ENCODE assay signal across 26 cellular contexts in genomic region chr19:1483979-1484428, GRCh38. TPM values are rescaled to one million over a fixed set of nuclear protein-coding genes. Genes with fewer than 3 reads are reported as not detected.
A peak's percentile ranks its signal among the peaks of the same experiment; 100 is the strongest.
DNase-seq lines count a peak whose midpoint lies in the region; ATAC-seq and TF ChIP-seq lines count a peak whose summit lies in the region.
"Had no signal": no experiment of that assay in that cellular context is flagged by ENCODE, and none has a peak within 500 bp of the region (broad histone marks: within the 10 kb centered on the region; RNA-seq: fewer than 3 reads in every experiment).

No MANE protein-coding gene starts in this region.

- no peaks in the 10 kb centered on the region for H3K23me2 ChIP-seq in H9 (ENCODE audit: insufficient read length, low read depth, low read length, poor library complexity, severe bottlenecking)

- no peak overlapping the region for H3K4me3 Mint-ChIP-seq in H9
- H3K4me3 Mint-ChIP-seq: CD14-positive monocyte; CD4-positive, alpha-beta memory T cell; CD8-positive, alpha-beta memory T cell had no signal

- H3K27me3 ChIP-seq in right atrium auricular region (no peaks in the 10 kb centered on the region), H9 (ENCODE audit: insufficient read depth, low read length) (no peaks in the 10 kb centered on the region), mesenchymal stem cell (ENCODE audit: control insufficient read depth in 1 of 2, insufficient read depth in 1 of 2, low read length in 2 of 2) (no peaks in the 10 kb centered on the region), sigmoid colon (no peaks in the 10 kb centered on the region), smooth muscle cell (ENCODE audit: low read depth) (no peaks in the 10 kb centered on the region)
- H3K27me3 ChIP-seq: BE2C, BLaER1 had no signal

- H3K4me1 Mint-ChIP-seq in H9 = no peaks in the 10 kb centered on the region; a peak in 1 of 4 replicates

- no peaks in the 10 kb centered on the region for H3K4me1 ChIP-seq in right atrium auricular region
- H3K4me1 ChIP-seq in H9 (ENCODE audit: insufficient read depth, low read length) = no peaks in the 10 kb centered on the region
- H3K4me1 ChIP-seq in mesenchymal stem cell (ENCODE audit: control insufficient read depth, insufficient read depth, low read depth, low read length) = peaks cover 2% of the 10 kb centered on the region
- peaks cover 0 to 7% (median 3%) of the 10 kb centered on the region in 4 donors for H3K4me1 ChIP-seq in sigmoid colon
- H3K4me1 ChIP-seq in smooth muscle cell (ENCODE audit: low read depth) = no peaks in the 10 kb centered on the region
- H3K4me1 ChIP-seq: BE2C had no signal

- no peaks in the 10 kb centered on the region for H3F3A ChIP-seq in smooth muscle cell (ENCODE audit: low read depth)

- no peaks in the 10 kb centered on the region; the same call in 1 of the 2 replicates for H3K27me3 Mint-ChIP-seq in H9 (ENCODE audit: low read depth)
- H3K27me3 Mint-ChIP-seq: CD4-positive, alpha-beta memory T cell had no signal

- H3K36me3 ChIP-seq in right atrium auricular region = no peaks in the 10 kb centered on the region
- peaks cover 0 to 26% of the 10 kb centered on the region in 2 experiments for H3K36me3 ChIP-seq in mesenchymal stem cell (ENCODE audit: control insufficient read depth in 1 of 2, insufficient read depth in 2 of 2, low read depth in 1 of 2, low read length in 2 of 2)
- no peaks in the 10 kb centered on the region for H3K36me3 ChIP-seq in sigmoid colon
- no peaks in the 10 kb centered on the region for H3K36me3 ChIP-seq in smooth muscle cell (ENCODE audit: low read depth)
- H3K36me3 ChIP-seq: BE2C had no signal

- H3K23ac ChIP-seq in H9 (ENCODE audit: insufficient read length, low read depth, low read length) = no peak overlapping the region
- H3K23ac ChIP-seq in mesenchymal stem cell (ENCODE audit: low read length in 2 of 2) = no peak overlapping the region

- no CpG with 5 or more reads among the region's 23 CpGs for WGBS in H9 (ENCODE audit: extremely low coverage, insufficient read length, low lambda C conversion rate)
- WGBS in mesenchymal stem cell = 91% methylated on average over 22 of the region's 23 CpGs
- WGBS in sigmoid colon, 2 donors = 94 to 96% methylated on average over 23 of the region's 23 CpGs
- 98% methylated on average over 17 of the region's 23 CpGs for WGBS in smooth muscle cell (ENCODE audit: low lambda C conversion rate)

- intact Hi-C loops in left cardiac atrium (cut with DNase I) = no loop called here
- intact Hi-C loops in sigmoid colon (cut with DNase I) = no loop called here

- H2BK120ac ChIP-seq in H9 (ENCODE audit: low read depth, low read length, poor library complexity, severe bottlenecking) (no peak overlapping the region), mesenchymal stem cell (ENCODE audit: low read depth, low read length) (no peak overlapping the region)

- H3K56ac ChIP-seq in H9 (ENCODE audit: insufficient read length, low read depth, low read length) = no peak overlapping the region

- H3K4me2 ChIP-seq in H9 (ENCODE audit: insufficient read depth, insufficient read length, low read length) (no peak overlapping the region), mesenchymal stem cell (ENCODE audit: low read length, poor library complexity, severe bottlenecking) (no peak overlapping the region), smooth muscle cell (no peak overlapping the region)
- H3K4me2 ChIP-seq: BLaER1 had no signal

- H3K18ac ChIP-seq in H9 (ENCODE audit: insufficient read length, low read depth, low read length) (no peak overlapping the region), mesenchymal stem cell (ENCODE audit: low read depth in 1 of 2, low read length in 2 of 2) (no peak overlapping the region)

- H4K20me1 ChIP-seq in H9 (ENCODE audit: control insufficient read depth, insufficient read depth, insufficient read length) = no peaks in the 10 kb centered on the region
- H4K20me1 ChIP-seq in smooth muscle cell (ENCODE audit: low read depth) = no peaks in the 10 kb centered on the region
- H4K20me1 ChIP-seq: BLaER1 had no signal

- no peak overlapping the region for H2BK15ac ChIP-seq in H9 (ENCODE audit: low read depth, low read length)
- H2BK15ac ChIP-seq in mesenchymal stem cell (ENCODE audit: low read depth, poor library complexity, severe bottlenecking) = no peak overlapping the region

- no peak overlapping the region for H4K8ac ChIP-seq in H9 (replicated peaks; ENCODE audit: insufficient read length, low read depth, low read length)
- peak overlapping the region; percentile 4 for H4K8ac ChIP-seq in mesenchymal stem cell (ENCODE audit: low read length)

- H3K9me3 Mint-ChIP-seq in H9 = no peaks in the 10 kb centered on the region
- H3K9me3 Mint-ChIP-seq: CD4-positive, alpha-beta memory T cell; CD4-positive, CD25-positive, alpha-beta regulatory T cell; CD8-positive, alpha-beta memory T cell had no signal

- H3K27ac Mint-ChIP-seq in H9 = no peak overlapping the region
- H3K27ac Mint-ChIP-seq: CD14-positive monocyte; CD4-positive, alpha-beta memory T cell; CD4-positive, CD25-positive, alpha-beta regulatory T cell; CD8-positive, alpha-beta memory T cell had no signal

- no peak for TF ChIP-seq POLR2A in sigmoid colon (IDR thresholded peaks at IDR 0.05)

- DNase-seq in left cardiac atrium (peak; percentile 15), right atrium auricular region (ENCODE audit: low spot score) (no peak), H9 (peak; percentile 30), mesenchymal stem cell (no peak), sigmoid colon (peak; percentile 63), smooth muscle cell (lab: John Stamatoyannopoulos, UW; ENCODE audit: unreplicated experiment) (no peak), foreskin melanocyte (no peak)
- no peak for DNase-seq in stimulated activated CD4-positive, alpha-beta T cell treated with anti-CD3 and anti-CD28 coated beads, Interleukin-4, amount 100 ng/mL, for 4 hours
- DNase-seq: 8988T; ACHN; BE2C; C1 segment of cervical spinal cord; CD4-positive, CD25-positive, alpha-beta regulatory T cell; CD8-positive, alpha-beta memory T cell; COR-L47; DMS 273 treated with DMSO at 0.1 percent for 48 hours; DMS153; DMS53; DMS79; DND-41; EL; GDM1 had no signal

- no peak overlapping the region for H4K91ac ChIP-seq in H9 (ENCODE audit: insufficient read length, low read depth, low read length)
- H4K91ac ChIP-seq in mesenchymal stem cell (ENCODE audit: low read length) = no peak overlapping the region

- peaks cover 0 to 2% (median 0%) of the 10 kb centered on the region in 3 experiments; a peak in 2 of 7 replicates for H3K36me3 Mint-ChIP-seq in H9 (ENCODE audit: insufficient read depth in 1 of 3, low read depth in 3 of 3)
- H3K36me3 Mint-ChIP-seq: CD14-positive monocyte; CD4-positive, CD25-positive, alpha-beta regulatory T cell had no signal

- no peak for ATAC-seq in left cardiac atrium
- ATAC-seq: GM12878 had no signal

- TF ChIP-seq EP300 in sigmoid colon (IDR thresholded peaks at IDR 0.05) = no peak

- H2BK12ac ChIP-seq in H9 (ENCODE audit: insufficient read length, low read depth, low read length) (no peak overlapping the region), mesenchymal stem cell (ENCODE audit: low read length in 2 of 2) (no peak overlapping the region)

- TF ChIP-seq CTCF in right atrium auricular region (IDR thresholded peaks at IDR 0.05) = no peak
- no peak for TF ChIP-seq CTCF in H9 (conservative IDR thresholded peaks at IDR 0.05)
- TF ChIP-seq CTCF in sigmoid colon (IDR thresholded peaks at IDR 0.05) = no peak
- no peak for TF ChIP-seq CTCF in smooth muscle cell (IDR thresholded peaks at IDR 0.05; ENCODE audit: borderline replicate concordance, insufficient read depth, poor library complexity, severe bottlenecking)

- H3K9ac ChIP-seq in H9 (ENCODE audit: extremely low read depth, insufficient read length, low read length) (no peak overlapping the region), mesenchymal stem cell (ENCODE audit: low read length) (no peak overlapping the region), smooth muscle cell (ENCODE audit: low read depth) (no peak overlapping the region)
- H3K9ac ChIP-seq: BLaER1 had no signal

- H3K14ac ChIP-seq in H9 (ENCODE audit: insufficient read depth, low read length) (no peak overlapping the region), mesenchymal stem cell (ENCODE audit: low read length in 2 of 2) (no peak overlapping the region)

- no peaks in the 10 kb centered on the region for H3K79me2 ChIP-seq in H9 (ENCODE audit: insufficient read depth, low read length)
- H3K79me2 ChIP-seq in smooth muscle cell (ENCODE audit: low read depth) = no peaks in the 10 kb centered on the region

- H3K9me3 ChIP-seq in right atrium auricular region = no peaks in the 10 kb centered on the region
- no peaks in the 10 kb centered on the region for H3K9me3 ChIP-seq in H9 (ENCODE audit: control insufficient read depth, low read depth, low read length)
- H3K9me3 ChIP-seq in mesenchymal stem cell (ENCODE audit: control insufficient read depth, low read length) = no peaks in the 10 kb centered on the region
- no peaks in the 10 kb centered on the region for H3K9me3 ChIP-seq in sigmoid colon
- H3K9me3 ChIP-seq in smooth muscle cell (replicated peaks; ENCODE audit: low read depth) = no peaks in the 10 kb centered on the region
- H3K9me3 ChIP-seq: BE2C, BLaER1 had no signal

- H2BK5ac ChIP-seq in H9 (ENCODE audit: insufficient read length, low read length) = no peak overlapping the region
- H2BK5ac ChIP-seq in mesenchymal stem cell (ENCODE audit: low read depth, low read length, poor library complexity, severe bottlenecking) = no peak overlapping the region

- no peak overlapping the region for H2BK20ac ChIP-seq in H9 (ENCODE audit: low read depth, low read length, poor library complexity, severe bottlenecking)

- no peak overlapping the region for H2AFZ ChIP-seq in H9 (ENCODE audit: low read length)
- no peak overlapping the region for H2AFZ ChIP-seq in mesenchymal stem cell (ENCODE audit: low read depth, low read length)
- no peak overlapping the region for H2AFZ ChIP-seq in smooth muscle cell (ENCODE audit: low read depth)

- H3K27ac ChIP-seq in right atrium auricular region (no peak overlapping the region), H9 (ENCODE audit: insufficient read length, low read depth, low read length) (no peak overlapping the region), mesenchymal stem cell (ENCODE audit: low read length, poor library complexity, severe bottlenecking) (no peak overlapping the region), sigmoid colon (no peak overlapping the region), smooth muscle cell (ENCODE audit: low read depth) (no peak overlapping the region)
- H3K27ac ChIP-seq: BLaER1 had no signal

- H3K4ac ChIP-seq in H9 (ENCODE audit: low read depth, low read length) (no peak overlapping the region), mesenchymal stem cell (ENCODE audit: low read depth in 1 of 2, low read length in 2 of 2) (no peak overlapping the region)

- H4K5ac ChIP-seq in H9 (ENCODE audit: insufficient read length, low read depth, low read length) = no peak overlapping the region

- no peak overlapping the region for H3K4me3 ChIP-seq in right atrium auricular region
- no peak overlapping the region for H3K4me3 ChIP-seq in mesenchymal stem cell (ENCODE audit: insufficient read depth in 1 of 2, low read depth in 1 of 2, low read length in 2 of 2)
- no peak overlapping the region for H3K4me3 ChIP-seq in sigmoid colon
- no peak overlapping the region for H3K4me3 ChIP-seq in smooth muscle cell
- H3K4me3 ChIP-seq: BLaER1, GM12878 had no signal

- H3K79me1 ChIP-seq in H9 (ENCODE audit: insufficient read depth, low read depth, low read length, poor library complexity, severe bottlenecking) (no peaks in the 10 kb centered on the region), mesenchymal stem cell (replicated peaks; ENCODE audit: low read length, poor library complexity, severe bottlenecking) (no peaks in the 10 kb centered on the region)

- H2AK5ac ChIP-seq in H9 (ENCODE audit: insufficient read length, low read length) = no peak overlapping the region
- H2AK5ac ChIP-seq in mesenchymal stem cell (ENCODE audit: low read length, severe bottlenecking) = no peak overlapping the region

- H3T11ph ChIP-seq in H9 (ENCODE audit: low read length) = no peak overlapping the region

RNA-seq across cellular contexts. Expression of gene C19orf25, which starts 5.0 kb away (rescaled TPM):
- total RNA-seq in left cardiac atrium (10 to 100 TPM; 16.1 to 18.9 TPM), right atrium auricular region (10 to 100 TPM; 19.1 to 22.3 TPM), H9 (2021) (30.3 and 36.8 TPM in 2 replicates), sigmoid colon (10 to 100 TPM; 19.6 to 26.0 (median 22.2) TPM), smooth muscle cell (10.0 and 15.2 TPM in 2 replicates)
- polyA plus RNA-seq in mesenchymal stem cell (2013, experiment 1 of 2) = 19.7 TPM
- polyA plus RNA-seq in mesenchymal stem cell (2013, experiment 2 of 2) = 19.4 TPM
- polyA plus RNA-seq in sigmoid colon (10 to 100 TPM; 38.4 to 51.5 (median 48.3) TPM), smooth muscle cell (27.9 and 42.2 TPM in 2 replicates)

RNA-seq across cellular contexts. Expression of gene PCSK4, which starts 6.1 kb away (rescaled TPM):
- total RNA-seq in left cardiac atrium (1 to 10 TPM in 1 of 2 donors, under 1 TPM in 1; 0.89 to 1.6 TPM), right atrium auricular region (1 to 10 TPM; 1.0 to 4.4 TPM), H9 (2021) (5.8 and 9.1 TPM in 2 replicates), sigmoid colon (1 to 10 TPM in 3 of 4 donors, under 1 TPM in 1; 0.99 to 5.0 (median 3.1) TPM), smooth muscle cell (1.4 and 1.7 TPM in 2 replicates)
- 2.0 TPM for polyA plus RNA-seq in mesenchymal stem cell (2013, experiment 1 of 2)
- 1.4 TPM for polyA plus RNA-seq in mesenchymal stem cell (2013, experiment 2 of 2)
- polyA plus RNA-seq in sigmoid colon (1 to 10 TPM in 2 of 3 donors, not detected in 1; 1.2 to 4.1 TPM), smooth muscle cell (8.7 and 14.4 TPM in 2 replicates)
- polyA plus RNA-seq: CD4-positive, alpha-beta memory T cell had no signal

RNA-seq across cellular contexts. Expression of gene REEP6, which starts 7.0 kb away (rescaled TPM):
- total RNA-seq in left cardiac atrium = 1 to 10 TPM; 2.2 to 2.3 TPM
- total RNA-seq in right atrium auricular region = 1 to 10 TPM; 1.3 to 2.3 TPM
- total RNA-seq in H9 (2021) = 10.4 and 10.5 TPM in 2 replicates
- 3.1 TPM for polyA plus RNA-seq in mesenchymal stem cell (2013, experiment 1 of 2)
- 3.7 TPM for polyA plus RNA-seq in mesenchymal stem cell (2013, experiment 2 of 2)
- 1 to 10 TPM in 2 of 4 donors, under 1 TPM in 1, not detected in 1; 0.33 to 2.9 (median 1.6) TPM for total RNA-seq in sigmoid colon
- 1 to 10 TPM in 2 of 3 donors, under 1 TPM in 1; 0.92 to 5.6 (median 2.4) TPM for polyA plus RNA-seq in sigmoid colon
- total RNA-seq in smooth muscle cell = 5.2 and 7.0 TPM in 2 replicates
- 15.1 and 18.7 TPM in 2 replicates for polyA plus RNA-seq in smooth muscle cell

RNA-seq across cellular contexts. Expression of gene ADAMTSL5, which starts 28.8 kb away (rescaled TPM):
- total RNA-seq in left cardiac atrium (10 to 100 TPM; 18.9 to 25.0 TPM), right atrium auricular region (10 to 100 TPM; 14.5 to 27.2 TPM), H9 (2021) (1.4 and 1.5 TPM in 2 replicates), sigmoid colon (1 to 10 TPM in 2 of 4 donors, under 1 TPM in 2; 0.71 to 5.8 (median 1.8) TPM), smooth muscle cell (11.1 and 16.4 TPM in 2 replicates)
- 10.8 TPM for polyA plus RNA-seq in mesenchymal stem cell (2013, experiment 1 of 2)
- polyA plus RNA-seq in mesenchymal stem cell (2013, experiment 2 of 2) = 8.4 TPM
- polyA plus RNA-seq in sigmoid colon (1 to 10 TPM in 2 of 3 donors, not detected in 1; 1.6 to 1.8 TPM), smooth muscle cell (24.3 and 37.6 TPM in 2 replicates)
- polyA plus RNA-seq: CD14-positive monocyte had no signal

RNA-seq across cellular contexts. Expression of gene APC2, which starts 34.1 kb away (rescaled TPM):
- total RNA-seq in left cardiac atrium (under 1 TPM; 0.18 to 0.21 TPM), right atrium auricular region (under 1 TPM; 0.04 to 0.35 TPM), H9 (2021) (0.68 and 2.0 TPM in 2 replicates), sigmoid colon (1 to 10 TPM in 2 of 4 donors, under 1 TPM in 2; under 0.01 to 2.0 (median 0.91) TPM), smooth muscle cell (0.09 and 0.18 TPM in 2 replicates)
- polyA plus RNA-seq in mesenchymal stem cell (2013, experiment 1 of 2) = 0.23 TPM
- polyA plus RNA-seq in mesenchymal stem cell (2013, experiment 2 of 2) = 0.23 TPM
- polyA plus RNA-seq in sigmoid colon (1 to 10 TPM in 1 of 3 donors, not detected in 2; 1.2 TPM), smooth muscle cell (0.30 and 1.0 TPM in 2 replicates)
- total RNA-seq: CD4-positive, alpha-beta memory T cell had no signal
- polyA plus RNA-seq: CD14-positive monocyte; CD4-positive, alpha-beta memory T cell; CD8-positive, alpha-beta memory T cell had no signal

Comparison
In these comparisons a context has a peak if more than half of its experiments do, and no peak if none do; other contexts are left out.
1. DNase-seq: peak in left cardiac atrium (single experiment), H9 (single experiment) and sigmoid colon (single experiment); none in right atrium auricular region (single experiment), mesenchymal stem cell (single experiment), stimulated activated CD4-positive, alpha-beta T cell treated with anti-CD3 and anti-CD28 coated beads, Interleukin-4, amount 100 ng/mL, for 4 hours (0 of 2), smooth muscle cell (single experiment) and foreskin melanocyte (single experiment).